Comparison of ENCODE assay signal across 26 cellular contexts in genomic region chr16:75203667-75204409, GRCh38. TPM values are rescaled to one million over a fixed set of nuclear protein-coding genes. Genes with fewer than 3 reads are reported as not detected.
DNase-seq lines count a peak whose midpoint lies in the region; TF ChIP-seq lines count a peak whose summit lies in the region.
"Had no signal": no experiment of that assay in that cellular context is flagged by ENCODE, and none has a peak within 500 bp of the region (broad histone marks: within the 10 kb centered on the region; RNA-seq: fewer than 3 reads in every experiment).

No MANE protein-coding gene starts in this region.

- peaks cover 4% of the 10 kb centered on the region for H3K4me1 ChIP-seq in left ventricle myocardium inferior

- H3K36me3 Mint-ChIP-seq in neural crest cell (ENCODE audit: low read depth), result no peaks in the 10 kb centered on the region
- H3K36me3 Mint-ChIP-seq: activated naive CD8-positive, alpha-beta T cell; CD14-positive monocyte had no signal

- H3K4me3 Mint-ChIP-seq in neural crest cell, result no peak overlapping the region
- H3K4me3 Mint-ChIP-seq: activated naive CD8-positive, alpha-beta T cell; activated T-helper 1 cell treated with anti-CD3 and anti-CD28 coated beads, Interleukin-12 subunit alpha, Interleukin-12 subunit beta, Interleukin-2, Interleukin-4 antibody, amounts not matched to agents 30 ng/mL and 10 ng/mL and 1 ng/mL, durations not matched to agents 14 hours and 24 hours and 36 hours; central memory CD8-positive, alpha-beta T cell had no signal

- TF ChIP-seq CTCF in left ventricle myocardium inferior (IDR thresholded peaks at IDR 0.05; ENCODE audit: borderline replicate concordance) (no peak), coronary artery (IDR thresholded peaks at IDR 0.05) (no peak), neural crest cell (conservative IDR thresholded peaks at IDR 0.05) (no peak)

- no peak overlapping the region for H3K4me3 ChIP-seq in left ventricle myocardium inferior
- no peak overlapping the region for H3K4me3 ChIP-seq in coronary artery
- H3K4me3 ChIP-seq: ascending aorta, K562 had no signal

- H3K36me3 ChIP-seq in left ventricle myocardium inferior, result no peaks in the 10 kb centered on the region
- H3K36me3 ChIP-seq: ascending aorta had no signal

- H3K27ac Mint-ChIP-seq in neural crest cell (ENCODE audit: unreplicated experiment), result peak overlapping the region; percentile 87
- H3K27ac Mint-ChIP-seq: activated naive CD8-positive, alpha-beta T cell; activated T-helper 1 cell treated with anti-CD3 and anti-CD28 coated beads, Interleukin-12 subunit alpha, Interleukin-12 subunit beta, Interleukin-2, Interleukin-4 antibody, amounts not matched to agents 30 ng/mL and 10 ng/mL and 1 ng/mL, durations not matched to agents 14 hours and 24 hours and 36 hours; CD14-positive monocyte had no signal

- intact Hi-C loops in left ventricle myocardium inferior (cut with micrococcal nuclease) (no loop called here), cardiac septum (cut with DNase I) (loop anchor here (5.0 kb wide), 1 partner anchor 178 kb away; no protein-coding TSS in a partner anchor)

- no peaks in the 10 kb centered on the region for H3K27me3 Mint-ChIP-seq in neural crest cell (ENCODE audit: low read depth)
- H3K27me3 Mint-ChIP-seq: activated naive CD8-positive, alpha-beta T cell had no signal

- H3K4me1 Mint-ChIP-seq in neural crest cell, result peaks cover 10% of the 10 kb centered on the region

- H3K27ac ChIP-seq in left ventricle myocardium inferior (replicated peaks) (no peak overlapping the region), coronary artery (no peak overlapping the region)
- H3K27ac ChIP-seq: ascending aorta had no signal

- DNase-seq in left ventricle myocardium inferior (peak; percentile 11), cardiac septum (ENCODE audit: low spot score) (no peak), coronary artery (ENCODE audit: low spot score) (peak; percentile 71), neural crest cell (ENCODE audit: low read depth, low spot score) (no peak), NCI-H2171 treated with DMSO at 0.1 percent for 48 hours (lab: John Stamatoyannopoulos, UW) (no peak), AG20443 (ENCODE audit: low spot score) (no peak), putamen (ENCODE audit: low spot score) (no peak)
- no peak for DNase-seq in activated naive CD4-positive, alpha-beta T cell treated with anti-CD3 and anti-CD28 coated beads, Interleukin-2, amount 50 U/mL, for 16 hours
- DNase-seq: activated CD4-positive, alpha-beta T cell treated with anti-CD3 and anti-CD28 coated beads for 48 hours; EL; foreskin melanocyte; hippocampal formation; mammary epithelial cell; MM.1S; NCI-H1436; NCI-H2227 treated with DMSO at 0.1 percent for 48 hours; NCI-H748 treated with DMSO at 0.1 percent for 48 hours; occipital lobe; SHP77 had no signal

- H3K9me3 Mint-ChIP-seq in neural crest cell, result no peaks in the 10 kb centered on the region
- H3K9me3 Mint-ChIP-seq: activated T-helper 1 cell treated with anti-CD3 and anti-CD28 coated beads, Interleukin-12 subunit alpha, Interleukin-12 subunit beta, Interleukin-2, Interleukin-4 antibody, amounts not matched to agents 30 ng/mL and 10 ng/mL and 1 ng/mL, durations not matched to agents 14 hours and 24 hours and 36 hours; central memory CD8-positive, alpha-beta T cell had no signal

- H3K27me3 ChIP-seq in left ventricle myocardium inferior (ENCODE audit: low read depth), result peaks cover 15% of the 10 kb centered on the region
- H3K27me3 ChIP-seq: ascending aorta had no signal

- H3K9me3 ChIP-seq in left ventricle myocardium inferior (replicated peaks), result no peaks in the 10 kb centered on the region
- H3K9me3 ChIP-seq: ascending aorta had no signal

RNA-seq across cellular contexts. Expression of gene CTRB2, which starts 3.1 kb away (rescaled TPM):
- not detected for total RNA-seq in left ventricle myocardium inferior
- not detected for total RNA-seq in cardiac septum
- not detected in 2 replicates for total RNA-seq in neural crest cell
- total RNA-seq: activated T-helper 1 cell treated with anti-CD3 and anti-CD28 coated beads, Interleukin-12 subunit alpha, Interleukin-12 subunit beta, Interleukin-2, Interleukin-4 antibody, amounts not matched to agents 30 ng/mL and 10 ng/mL and 1 ng/mL, durations not matched to agents 14 hours and 24 hours and 36 hours; ascending aorta; esophagus mucosa; mammary epithelial cell; occipital lobe had no signal

RNA-seq across cellular contexts. Expression of gene CTRB1, which starts 14.9 kb away (rescaled TPM):
- total RNA-seq in left ventricle myocardium inferior (not detected), cardiac septum (not detected), neural crest cell (not detected in 2 replicates)
- total RNA-seq: activated T-helper 1 cell treated with anti-CD3 and anti-CD28 coated beads, Interleukin-12 subunit alpha, Interleukin-12 subunit beta, Interleukin-2, Interleukin-4 antibody, amounts not matched to agents 30 ng/mL and 10 ng/mL and 1 ng/mL, durations not matched to agents 14 hours and 24 hours and 36 hours; ascending aorta; mammary epithelial cell; occipital lobe had no signal

RNA-seq across cellular contexts. Expression of gene BCAR1, which starts 47.6 kb away (rescaled TPM):
- total RNA-seq in left ventricle myocardium inferior (82.8 TPM), cardiac septum (80.3 TPM), neural crest cell (63.8 and 64.0 TPM in 2 replicates)

RNA-seq across cellular contexts. Expression of gene ZFP1, which starts 55.5 kb away (rescaled TPM):
- total RNA-seq in left ventricle myocardium inferior (6.7 TPM), cardiac septum (10.5 TPM), neural crest cell (22.9 and 26.7 TPM in 2 replicates)

Comparison
In these comparisons a context has a peak if more than half of its experiments do, and no peak if none do; other contexts are left out.
1. DNase-seq: peak in left ventricle myocardium inferior (single experiment) and coronary artery (single experiment); none in cardiac septum (single experiment), neural crest cell (single experiment), activated naive CD4-positive, alpha-beta T cell treated with anti-CD3 and anti-CD28 coated beads, Interleukin-2, amount 50 U/mL, for 16 hours (single experiment), NCI-H2171 treated with DMSO at 0.1 percent for 48 hours (single experiment), AG20443 (single experiment) and putamen (single experiment).